18 cellular contexts compared by ENCODE assay signal in genomic region chrX:22559506-22559905, GRCh38.
A peak's percentile ranks its signal among the peaks of the same experiment; 100 is the strongest.
DNase-seq lines count a peak whose midpoint lies in the region; ATAC-seq and TF ChIP-seq lines count a peak whose summit lies in the region.
"Had no signal": no experiment of that assay in that cellular context is flagged by ENCODE, and none has a peak within 500 bp of the region (broad histone marks: within the 10 kb centered on the region; RNA-seq: fewer than 3 reads in every experiment).

No MANE protein-coding gene starts in this region.

- in situ Hi-C loops in mammary epithelial cell (cut with MboI; ENCODE audit: low sequenced_read_pairs in 2 of 2) = no loop called here

- no TSS peak for BruUV-seq in mammary epithelial cell (replicated peaks; lab: Mats Ljungman, UMichigan)
- no TSS peak for BruUV-seq in MCF 10A (replicated peaks; lab: Mats Ljungman, UMichigan)

- no peaks in the 10 kb centered on the region for H3K9me3 Mint-ChIP-seq in MCF 10A (ENCODE audit: unreplicated experiment)

- CTCF ChIA-PET in mammary epithelial cell (lab: Charles Lee; ENCODE audit: low non-redundant PET) (no interaction called here), MCF 10A (lab: Yijun Ruan, JAX) (interaction anchor here (0.6 kb wide), 1 partner anchor 367 kb away, joined by 3 read pairs; no protein-coding TSS in a partner anchor)

- H3K4me1 Mint-ChIP-seq in MCF 10A (ENCODE audit: insufficient read depth, unreplicated experiment) = no peaks in the 10 kb centered on the region
- H3K4me1 Mint-ChIP-seq: CD14-positive monocyte had no signal

- H3K79me2 ChIP-seq in mammary epithelial cell (ENCODE audit: insufficient read depth, low read length) = no peaks in the 10 kb centered on the region
- H3K79me2 ChIP-seq in fibroblast of lung (ENCODE audit: control insufficient read depth, insufficient read depth, low read length) = no peaks in the 10 kb centered on the region

- H3K27me3 Mint-ChIP-seq in MCF 10A (ENCODE audit: insufficient read depth, unreplicated experiment) = peaks cover 58% of the 10 kb centered on the region

- H3K27ac ChIP-seq in mammary epithelial cell (ENCODE audit: insufficient read depth, low read depth, low read length) = no peak overlapping the region
- no peak overlapping the region for H3K27ac ChIP-seq in fibroblast of lung (ENCODE audit: insufficient read depth, low read length)
- H3K27ac ChIP-seq: SJCRH30 had no signal

- no peaks in the 10 kb centered on the region for H4K20me1 ChIP-seq in mammary epithelial cell (ENCODE audit: insufficient read depth, low read length)
- H4K20me1 ChIP-seq in fibroblast of lung (ENCODE audit: control insufficient read depth, extremely low read depth, insufficient read depth, low read length) = no peaks in the 10 kb centered on the region

- H3K36me3 ChIP-seq in mammary epithelial cell (ENCODE audit: insufficient read depth, low read length) (no peaks in the 10 kb centered on the region), fibroblast of lung (ENCODE audit: control insufficient read depth, insufficient read depth, low read length) (no peaks in the 10 kb centered on the region)
- H3K36me3 ChIP-seq: SJCRH30 had no signal

- H3K4me2 ChIP-seq in mammary epithelial cell (ENCODE audit: insufficient read depth, low read depth, low read length) (no peak overlapping the region), fibroblast of lung (ENCODE audit: extremely low read depth, insufficient read depth, low read length) (no peak overlapping the region)

- intact Hi-C loops in mammary epithelial cell (cut with micrococcal nuclease) (no loop called here), MCF 10A (cut with micrococcal nuclease) (no loop called here), left ventricle myocardium superior (cut with micrococcal nuclease) (no loop called here)

- 55% methylated on average over 4 of the region's 4 CpGs for WGBS in mammary epithelial cell (ENCODE audit: low coverage, missing lambda C conversion rate)

- TF ChIP-seq CTCF in mammary epithelial cell (conservative IDR thresholded peaks at IDR 0.05 in 1 of 2, IDR thresholded peaks at IDR 0.05 in 1 of 2; ENCODE audit: extremely low read depth in 1 of 2, insufficient read depth in 1 of 2, low read depth in 1 of 2, low read length in 2 of 2) (no peak), MCF 10A (IDR thresholded peaks at IDR 0.05; ENCODE audit: unreplicated experiment) (no peak), fibroblast of lung (conservative IDR thresholded peaks at IDR 0.05 in 1 of 2, IDR thresholded peaks at IDR 0.05 in 1 of 2; ENCODE audit: low read depth in 1 of 2, low read length in 2 of 2) (no peak)

- ATAC-seq in HG03039 (IDR thresholded peaks at IDR 0.05; ENCODE audit: unreplicated experiment) (no peak), HG02759 (IDR thresholded peaks at IDR 0.05; ENCODE audit: unreplicated experiment) (no peak), left ventricle myocardium superior (no peak)

- H3K4me1 ChIP-seq in mammary epithelial cell (ENCODE audit: insufficient read depth, low read length) (no peaks in the 10 kb centered on the region), fibroblast of lung (ENCODE audit: control insufficient read depth, extremely low read depth, insufficient read depth, low read length) (no peaks in the 10 kb centered on the region)
- H3K4me1 ChIP-seq: SJCRH30 had no signal

- no peak overlapping the region for H3K27ac Mint-ChIP-seq in MCF 10A (ENCODE audit: low read depth, unreplicated experiment)
- H3K27ac Mint-ChIP-seq: CD14-positive monocyte had no signal

- H3K36me3 Mint-ChIP-seq in MCF 10A (ENCODE audit: insufficient read depth, unreplicated experiment) = no peaks in the 10 kb centered on the region
- H3K36me3 Mint-ChIP-seq: CD14-positive monocyte had no signal

- no peaks in the 10 kb centered on the region for H3K9me3 ChIP-seq in mammary epithelial cell (replicated peaks; ENCODE audit: insufficient read depth, low read length)
- no peaks in the 10 kb centered on the region for H3K9me3 ChIP-seq in fibroblast of lung (ENCODE audit: control insufficient read depth, insufficient read depth, low read depth, low read length)
- H3K9me3 ChIP-seq: SJCRH30 had no signal

- no peak overlapping the region for H3K9ac ChIP-seq in mammary epithelial cell (ENCODE audit: insufficient read depth, low read length)
- no peak overlapping the region for H3K9ac ChIP-seq in fibroblast of lung (ENCODE audit: insufficient read depth, low read length)

- H3K4me3 Mint-ChIP-seq in MCF 10A (ENCODE audit: unreplicated experiment) = no peak overlapping the region
- H3K4me3 Mint-ChIP-seq: CD14-positive monocyte had no signal

- dilution Hi-C loops in mammary epithelial cell (cut with HindIII; ENCODE audit: low sequenced_read_pairs) = no loop called here

- H3K4me3 ChIP-seq in mammary epithelial cell (replicated peaks in 1 of 3; ENCODE audit: insufficient read depth in 1 of 3, low read depth in 2 of 3, low read length in 3 of 3) = no peak overlapping the region
- no peak overlapping the region for H3K4me3 ChIP-seq in fibroblast of lung (replicated peaks in 1 of 4; ENCODE audit: control extremely low read depth in 1 of 4, insufficient read depth in 1 of 4, low read depth in 3 of 4, low read length in 4 of 4)
- H3K4me3 ChIP-seq: SJCRH30 had no signal

- POLR2A ChIA-PET in MCF 10A (lab: Yijun Ruan, JAX) = no interaction called here

- DNase-seq in mammary epithelial cell = peak; percentile 29
- DNase-seq in MCF 10A (ENCODE audit: unreplicated experiment) = no peak
- DNase-seq in NCI-H2196 (lab: John Stamatoyannopoulos, UW; ENCODE audit: unreplicated experiment) = peak; percentile 47
- DNase-seq in fibroblast of lung (ENCODE audit: low read depth in 2 of 2) = peak; percentile 53 to 56
- no peak for DNase-seq in activated CD8-positive, alpha-beta memory T cell treated with anti-CD3 and anti-CD28 coated beads, Interleukin-2, amount 50 U/mL, for 4 hours
- DNase-seq in left ventricle myocardium superior = no peak
- DNase-seq: AML-193, DMS 273 treated with DMSO at 0.1 percent for 48 hours, H7, NCI-H1417 treated with DMSO at 0.1 percent for 48 hours, NCI-H2081, NCI-H446, NCI-H69, SJCRH30, SW 1271 had no signal

- H2AFZ ChIP-seq in mammary epithelial cell (ENCODE audit: low read depth, low read length) = no peak overlapping the region
- no peak overlapping the region for H2AFZ ChIP-seq in fibroblast of lung (ENCODE audit: low read length)

- H3K27me3 ChIP-seq in mammary epithelial cell (ENCODE audit: insufficient read depth, low read length) = peaks cover 4% of the 10 kb centered on the region
- H3K27me3 ChIP-seq in fibroblast of lung (ENCODE audit: control insufficient read depth, insufficient read depth, low read length) = no peaks in the 10 kb centered on the region
- H3K27me3 ChIP-seq: SJCRH30 had no signal

Comparison
In these comparisons a context has a peak if more than half of its experiments do, and no peak if none do; other contexts are left out.
1. DNase-seq: peak in mammary epithelial cell (single experiment), NCI-H2196 (single experiment) and fibroblast of lung (2 of 2); none in MCF 10A (single experiment), activated CD8-positive, alpha-beta memory T cell treated with anti-CD3 and anti-CD28 coated beads, Interleukin-2, amount 50 U/mL, for 4 hours (single experiment) and left ventricle myocardium superior (single experiment).